24 cellular contexts compared by ENCODE assay signal in the genomic region with DNA sequence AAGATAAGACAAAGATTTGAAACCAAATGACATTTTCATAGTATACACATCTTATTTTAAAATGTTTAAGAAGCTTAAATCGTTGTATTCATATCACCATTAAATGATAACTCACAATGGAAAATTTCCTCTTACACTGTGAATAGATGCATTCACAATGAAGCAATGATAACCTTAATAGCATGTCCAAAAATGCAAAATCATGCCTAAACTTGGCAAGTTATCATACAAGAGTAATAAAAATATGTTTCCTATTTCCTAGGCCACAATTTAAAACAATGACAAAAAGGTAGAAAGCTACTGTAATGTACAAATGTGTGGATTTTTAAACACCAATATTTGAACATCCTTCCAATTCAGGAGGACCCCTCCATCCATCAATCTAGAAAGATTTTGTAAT.
"Had no signal": no experiment of that assay in that cellular context is flagged by ENCODE, and none has a peak within 500 bp of the region (broad histone marks: within the 10 kb centered on the region; RNA-seq: fewer than 3 reads in every experiment).

No MANE protein-coding gene starts in this region.

- H3K36me3 ChIP-seq: ascending aorta, brain microvascular endothelial cell, heart left ventricle had no signal

- H3K9me3 ChIP-seq: ascending aorta, heart left ventricle had no signal

- H3K27ac ChIP-seq: ascending aorta, brain microvascular endothelial cell, heart left ventricle had no signal

- H3K27me3 ChIP-seq: ascending aorta, brain microvascular endothelial cell, heart left ventricle had no signal

- DNase-seq: activated CD4-positive, alpha-beta memory T cell treated with anti-CD3 and anti-CD28 coated beads for 36 hours; activated CD4-positive, alpha-beta T cell treated with anti-CD3 and anti-CD28 coated beads for 36 hours; activated CD4-positive, alpha-beta T cell treated with anti-CD3 and anti-CD28 coated beads, Interleukin-2, amount 10 ng/mL, durations not matched to agents 24 days and 14 days; activated CD4-positive, CD25-positive, alpha-beta regulatory T cell; activated CD4-positive, CD25-positive, alpha-beta regulatory T cell treated with anti-CD3 and anti-CD28 coated beads, Interleukin-2, amount 50 U/mL, for 72 hours; activated CD8-positive, alpha-beta memory T cell treated with anti-CD3 and anti-CD28 coated beads, Interleukin-2, amount 10 ng/mL, durations not matched to agents 7 days and 5 days; activated CD8-positive, alpha-beta memory T cell treated with anti-CD3 and anti-CD28 coated beads, Interleukin-2, amount 50 U/mL, for 4 hours; activated CD8-positive, alpha-beta T cell treated with anti-CD3 and anti-CD28 coated beads, Interleukin-2, amount 10 ng/mL, durations not matched to agents 7 days and 5 days; activated effector memory CD4-positive, alpha-beta T cell treated with anti-CD3 and anti-CD28 coated beads, Interleukin-2, amount 50 U/mL, for 16 hours; activated naive CD4-positive, alpha-beta T cell; activated naive CD4-positive, alpha-beta T cell treated with anti-CD3 and anti-CD28 coated beads, Interleukin-2, amount 10 ng/mL, durations not matched to agents 7 days and 5 days; activated naive CD8-positive, alpha-beta T cell treated with anti-CD3 and anti-CD28 coated beads, Interleukin-2, amount 10 ng/mL, durations not matched to agents 7 days and 5 days; activated T-cell treated with anti-CD3 and anti-CD28 coated beads, Interleukin-2, amount 50 U/mL, for 1 hour; activated T-cell treated with anti-CD3 and anti-CD28 coated beads, Interleukin-2, amount 50 U/mL, for 48 hours; brain microvascular endothelial cell; caudate nucleus; cortex of kidney; dermis blood vessel endothelial cell; effector CD8-positive, alpha-beta T cell; foreskin fibroblast; glutamatergic neuron; heart left ventricle; T-helper 2 cell had no signal

- H3K4me3 ChIP-seq: ascending aorta, heart left ventricle had no signal
